In genomic region chr11:2521081-2521480, GRCh38 we compare ENCODE assay signal across 13 cellular contexts.
DNase-seq lines count a peak whose midpoint lies in the region; ATAC-seq and TF ChIP-seq lines count a peak whose summit lies in the region.
"Had no signal": no experiment of that assay in that cellular context is flagged by ENCODE, and none has a peak within 500 bp of the region (broad histone marks: within the 10 kb centered on the region; RNA-seq: fewer than 3 reads in every experiment).

No MANE protein-coding gene starts in this region.

- ATAC-seq in GM21528 (IDR thresholded peaks at IDR 0.05; ENCODE audit: low FRiP score, unreplicated experiment) (no peak), GM18867 (IDR thresholded peaks at IDR 0.05; ENCODE audit: unreplicated experiment) (no peak)
- ATAC-seq: activated CD4-positive, CD25-positive, alpha-beta regulatory T cell treated with anti-CD3 and anti-CD28 coated beads, Interleukin-2, amount 50 U/mL, for 24 hours had no signal

- intact Hi-C loops in posterior vena cava (cut with DNase I) = no loop called here

- no peaks in the 10 kb centered on the region for H3K27me3 ChIP-seq in WERI-Rb-1 (ENCODE audit: insufficient read depth, low read depth, severe bottlenecking)
- H3K27me3 ChIP-seq: ascending aorta had no signal

- TF ChIP-seq CTCF in WERI-Rb-1 (IDR thresholded peaks at IDR 0.05; ENCODE audit: low read depth, low read length) = no peak

- no peaks in the 10 kb centered on the region for H3K36me3 ChIP-seq in WERI-Rb-1
- H3K36me3 ChIP-seq: ascending aorta had no signal

- H3K4me3 ChIP-seq in WERI-Rb-1 (ENCODE audit: low read depth, low read length) = no peak overlapping the region
- H3K4me3 ChIP-seq: ascending aorta had no signal

- no peaks in the 10 kb centered on the region for H3K9me3 ChIP-seq in WERI-Rb-1 (ENCODE audit: severe bottlenecking)
- H3K9me3 ChIP-seq: ascending aorta had no signal

- peak; percentile 19 for DNase-seq in D341Med (ENCODE audit: low spot score)
- peak; percentile 0 for DNase-seq in WERI-Rb-1
- DNase-seq in iPS-NIHi11 (ENCODE audit: low spot score) = peak; percentile 2
- DNase-seq in posterior vena cava (ENCODE audit: low spot score) = peak; percentile 58
- no peak for DNase-seq in activated CD4-positive, alpha-beta T cell treated with anti-CD3 and anti-CD28 coated beads, Interleukin-2, amount 50 U/mL, for 4 hours
- DNase-seq: C1 segment of cervical spinal cord; NCI-H1436; NK-92 treated with Interleukin-12 subunit alpha and Interleukin-12 subunit beta, amount 100 ng/mL, for 24 hours; substantia nigra had no signal

- no peak overlapping the region for H3K27ac ChIP-seq in WERI-Rb-1
- H3K27ac ChIP-seq: ascending aorta had no signal

Comparison
In these comparisons a context has a peak if more than half of its experiments do, and no peak if none do; other contexts are left out.
1. DNase-seq: peak in D341Med (single experiment), WERI-Rb-1 (single experiment), iPS-NIHi11 (single experiment) and posterior vena cava (single experiment); none in activated CD4-positive, alpha-beta T cell treated with anti-CD3 and anti-CD28 coated beads, Interleukin-2, amount 50 U/mL, for 4 hours (0 of 2).